ENCODE assay signal across 1 cellular context in genomic region chr21:44700101-44701022, GRCh38.
A peak's percentile ranks its signal among the peaks of the same experiment; 100 is the strongest.
TF ChIP-seq lines count a peak whose summit lies in the region.

No MANE protein-coding gene starts in this region.

TF ChIP-seq in K562, 482 proteins besides CTCF, POLR2A, EP300 and RAD21:
- TF ChIP-seq SUPT5H (IDR thresholded peaks at IDR 0.05) (no peak), NR2C2 (CRISPR knock-in tag; IDR thresholded peaks at IDR 0.05) (no peak), NR2C2 (tag; IDR thresholded peaks at IDR 0.05) (peak; percentile 64; the same call in 1 of the 2 replicates), ESRRA (IDR thresholded peaks at IDR 0.05; ENCODE audit: borderline replicate concordance, low read depth) (peak; percentile 44; the same call in 1 of the 2 replicates)
